28 cellular contexts compared by ENCODE assay signal in genomic region chr5:79692586-79692985, GRCh38. TPM values are rescaled to one million over a fixed set of nuclear protein-coding genes. Genes with fewer than 3 reads are reported as not detected.
A peak's percentile ranks its signal among the peaks of the same experiment; 100 is the strongest.
DNase-seq lines count a peak whose midpoint lies in the region; ATAC-seq and TF ChIP-seq lines count a peak whose summit lies in the region.
"Had no signal": no experiment of that assay in that cellular context is flagged by ENCODE, and none has a peak within 500 bp of the region (broad histone marks: within the 10 kb centered on the region; RNA-seq: fewer than 3 reads in every experiment).

No MANE protein-coding gene starts in this region.

- H3K4me1 ChIP-seq in left ventricle myocardium inferior (peaks cover 33% of the 10 kb centered on the region), right cardiac atrium (ENCODE audit: control insufficient read depth, insufficient read depth, low read length) (no peaks in the 10 kb centered on the region)
- H3K4me1 ChIP-seq: colonic mucosa had no signal

- ATAC-seq in Right ventricle myocardium superior (ENCODE audit: poor library complexity) (no peak), right cardiac atrium (no peak), left lobe of liver (no peak), GM21390 (IDR thresholded peaks at IDR 0.05; ENCODE audit: unreplicated experiment) (no peak), HG03520 (IDR thresholded peaks at IDR 0.05; ENCODE audit: unreplicated experiment) (no peak)
- ATAC-seq: SK-N-SH treated with all-trans-retinoic acid at 6 μM for 48 hours, T-helper 17 cell had no signal

- H3K27me3 ChIP-seq in left ventricle myocardium inferior (ENCODE audit: low read depth) (no peaks in the 10 kb centered on the region), right cardiac atrium (ENCODE audit: control insufficient read depth, insufficient read depth) (no peaks in the 10 kb centered on the region)
- H3K27me3 ChIP-seq: BLaER1 treated with 17β-estradiol and CSF1 and Interleukin-3, amounts not matched to agents 10 nM and 100 nM; colonic mucosa; neutrophil; sigmoid colon; stomach had no signal

- no peaks in the 10 kb centered on the region for H3K9me3 ChIP-seq in left ventricle myocardium inferior (replicated peaks)
- no peaks in the 10 kb centered on the region for H3K9me3 ChIP-seq in right cardiac atrium (ENCODE audit: control insufficient read depth, low read length)
- H3K9me3 ChIP-seq: Caco-2, colonic mucosa, neutrophil, sigmoid colon, stomach had no signal

- peak overlapping the region; percentile 96 for H3K27ac ChIP-seq in left ventricle myocardium inferior (replicated peaks)
- H3K27ac ChIP-seq in right cardiac atrium (ENCODE audit: low read length), result no peak overlapping the region
- H3K27ac ChIP-seq: BLaER1 treated with 17β-estradiol and CSF1 and Interleukin-3, amounts not matched to agents 10 nM and 100 nM; colonic mucosa; neutrophil; PC-9; sigmoid colon; stomach had no signal

- H3K4me3 ChIP-seq in left ventricle myocardium inferior (peak overlapping the region; percentile 77), right cardiac atrium (ENCODE audit: low read length) (peak overlapping the region; percentile 45)
- H3K4me3 ChIP-seq: BLaER1 treated with 17β-estradiol and CSF1 and Interleukin-3, amounts not matched to agents 10 nM and 100 nM; colonic mucosa; PC-9; sigmoid colon; stomach had no signal

- DNase-seq in left ventricle myocardium inferior, result no peak
- DNase-seq in Right ventricle myocardium superior, result no peak
- DNase-seq in NCI-H2029 (lab: John Stamatoyannopoulos, UW), result peak; percentile 66
- no peak for DNase-seq in right cardiac atrium
- no peak for DNase-seq in left lobe of liver (ENCODE audit: low spot score)
- DNase-seq: activated CD4-positive, CD25-positive, alpha-beta regulatory T cell; activated effector memory CD4-positive, alpha-beta T cell treated with anti-CD3 and anti-CD28 coated beads, Interleukin-2, amount 50 U/mL, for 16 hours; activated naive CD8-positive, alpha-beta T cell treated with anti-CD3 and anti-CD28 coated beads for 36 hours; activated T-cell treated with anti-CD3 and anti-CD28 coated beads, Interleukin-2, amount 50 U/mL, for 24 hours; aorta; Caco-2; colonic mucosa; effector CD8-positive, alpha-beta T cell; EL; immature natural killer cell; NCI-H1092 treated with DMSO at 0.1 percent for 48 hours; NCI-H187 treated with DMSO at 0.1 percent for 48 hours; PC-9; posterior cingulate gyrus; sigmoid colon; stimulated activated CD4-positive, alpha-beta T cell treated with anti-CD3 and anti-CD28 coated beads, Interleukin-4, amount 100 ng/mL, for 1 hour; stomach; T-helper 17 cell had no signal

- intact Hi-C loops in left ventricle myocardium inferior (cut with micrococcal nuclease) (no loop called here), Right ventricle myocardium superior (cut with DNase I) (no loop called here), right cardiac atrium (cut with DNase I) (no loop called here)

- H3K36me3 ChIP-seq in left ventricle myocardium inferior, result peaks cover 3% of the 10 kb centered on the region
- H3K36me3 ChIP-seq: colonic mucosa had no signal

- 83% methylated on average over 1 of the region's 1 CpG for WGBS in right cardiac atrium

- TF ChIP-seq CTCF in left ventricle myocardium inferior (IDR thresholded peaks at IDR 0.05; ENCODE audit: borderline replicate concordance), result no peak

RNA-seq across cellular contexts. Expression of gene CMYA5, which starts 3.0 kb away (rescaled TPM):
- total RNA-seq in left ventricle myocardium inferior (1,210 TPM), Right ventricle myocardium superior (917 TPM), right cardiac atrium (1,000 to 10,000 TPM in 1 of 4 donors, 100 to 1,000 TPM in 3; 697 to 1,021 (median 821) TPM), left lobe of liver (1.3 TPM)
- polyA plus RNA-seq in right cardiac atrium, result 341 TPM
- polyA plus RNA-seq: immature natural killer cell had no signal

Comparison
In these comparisons a context has a peak if more than half of its experiments do, and no peak if none do; other contexts are left out.
1. RNA of gene CMYA5, which starts 3.0 kb away (total RNA-seq): 1,210 TPM in left ventricle myocardium inferior (single experiment), 917 TPM in Right ventricle myocardium superior (single experiment) and 697 to 1,021 TPM in right cardiac atrium; 1.3 TPM in left lobe of liver (single experiment); every median in the first group is over 100 times any median in the second.